Comparison of ENCODE assay signal across 8 cellular contexts in the genomic region with DNA sequence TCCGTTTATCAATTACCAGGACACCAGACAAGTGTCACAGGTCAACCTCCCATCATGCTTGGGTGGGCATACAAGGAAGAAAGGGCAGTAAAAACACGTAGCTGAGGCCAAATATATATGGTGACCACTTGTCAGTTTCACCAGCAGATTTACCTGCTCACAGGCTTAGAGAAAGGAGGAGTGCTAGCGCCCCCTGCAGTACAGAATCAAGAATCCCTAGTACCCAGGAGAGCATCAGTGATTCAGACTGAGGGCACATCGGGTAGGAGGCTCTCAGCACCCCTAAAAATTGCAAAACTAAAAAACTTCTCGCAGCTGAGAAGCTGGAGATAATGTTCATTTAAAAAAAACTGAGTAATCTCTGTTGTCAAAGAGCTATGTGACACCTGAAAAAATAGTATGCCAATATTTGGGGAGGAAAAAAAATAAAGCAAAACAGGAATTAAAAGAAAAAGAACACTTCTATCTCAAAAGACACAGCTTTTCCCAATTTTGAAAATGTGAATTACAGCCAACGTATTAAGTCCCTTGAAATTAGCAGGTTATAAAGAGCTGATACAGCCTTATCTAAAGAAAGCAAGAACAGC. TPM values are rescaled to one million over a fixed set of nuclear protein-coding genes. Genes with fewer than 3 reads are reported as not detected.
DNase-seq lines count a peak whose midpoint lies in the region; ATAC-seq, FAIRE-seq and TF ChIP-seq lines count a peak whose summit lies in the region.

No MANE protein-coding gene starts in this region.

- CTCF ChIA-PET in Panc1 (lab: Charles Lee) = interaction anchor here (1.1 kb wide), 1 partner anchor 1377 kb away, joined by 3 read pairs; no protein-coding TSS in a partner anchor

- no peaks in the 10 kb centered on the region for H3K4me1 ChIP-seq in Panc1 (ENCODE audit: control insufficient read depth, insufficient read depth, low read length)

- H3K4me3 Mint-ChIP-seq in brain = no peak overlapping the region
- H3K4me3 Mint-ChIP-seq in memory B cell = no peak overlapping the region

- in situ Hi-C loops in Panc1 (cut with HindIII; ENCODE audit: low pct_unique_long_range_greater_than_20kb, low sequenced_read_pairs) = no loop called here

- no peaks in the 10 kb centered on the region for H3K27me3 Mint-ChIP-seq in brain
- peaks cover 13% of the 10 kb centered on the region for H3K27me3 Mint-ChIP-seq in memory B cell

- H3K9me3 ChIP-seq in Panc1 (ENCODE audit: control insufficient read depth, insufficient read depth, low read depth, low read length) = no peaks in the 10 kb centered on the region

- intact Hi-C loops in Panc1 (cut with micrococcal nuclease; ENCODE audit: unreplicated experiment) = loop anchor here (5.0 kb wide), 2 partner anchors 502 to 1382 kb away; no protein-coding TSS in a partner anchor

- H3K4me1 Mint-ChIP-seq in brain (peaks cover 7% of the 10 kb centered on the region), memory B cell (no peaks in the 10 kb centered on the region)

- peaks cover 0 to 3% (median 0%) of the 10 kb centered on the region in 5 experiments for H3K9me3 Mint-ChIP-seq in brain
- H3K9me3 Mint-ChIP-seq in memory B cell = no peaks in the 10 kb centered on the region

- H3K27ac Mint-ChIP-seq in brain (peak overlapping the region in 2 of 5 experiments; percentile 0 to 88), memory B cell (no peak overlapping the region)

- BruUV-seq in Panc1 (replicated peaks; lab: Mats Ljungman, UMichigan) = no TSS peak

- DNase-seq in DMS53 treated with DMSO at 0.1 percent for 48 hours (lab: John Stamatoyannopoulos, UW; ENCODE audit: unreplicated experiment) (peak; percentile 29), HT1080 (ENCODE audit: low read depth) (peak; percentile 18), Panc1 (ENCODE audit: low read depth, low spot score) (no peak), memory B cell (ENCODE audit: low spot score in 2 of 2) (peak; percentile 28 to 30), HTR-8/SVneo (ENCODE audit: insufficient read length, low spot score) (no peak)

- POLR2A ChIA-PET in Panc1 (lab: Charles Lee) = no interaction called here

- H3K36me3 Mint-ChIP-seq in brain (no peaks in the 10 kb centered on the region), memory B cell (no peaks in the 10 kb centered on the region)

- H3K27ac ChIP-seq in Panc1 (ENCODE audit: low read length) = no peak overlapping the region

- peak; percentile 79 for TF ChIP-seq CTCF in Panc1 (IDR thresholded peaks at IDR 0.05)
- peak; percentile 67 to 86 for TF ChIP-seq CTCF in brain (conservative IDR thresholded peaks at IDR 0.05)

- peak; percentile 85 for ATAC-seq in GM19351 (IDR thresholded peaks at IDR 0.05; ENCODE audit: unreplicated experiment)
- ATAC-seq in Panc1 = no peak
- ATAC-seq in memory B cell (ENCODE audit: low read depth) = peak; percentile 74
- ATAC-seq in GM21529 (IDR thresholded peaks at IDR 0.05; ENCODE audit: unreplicated experiment) = no peak

- no peak overlapping the region for H3K4me3 ChIP-seq in Panc1 (ENCODE audit: low read depth in 2 of 2, low read length in 2 of 2)

- no peaks in the 10 kb centered on the region for H3K27me3 ChIP-seq in Panc1 (ENCODE audit: control insufficient read depth, insufficient read depth, low read length)

- FAIRE-seq in HTR-8/SVneo (lab: Jason Lieb, UNC) = no peak

- H3K36me3 ChIP-seq in Panc1 (ENCODE audit: control insufficient read depth, insufficient read depth, low read length) = no peaks in the 10 kb centered on the region

RNA-seq across cellular contexts. Expression of gene MON1B, which starts 21.2 kb away (rescaled TPM):
- total RNA-seq in HT1080 (2014; rRNA removed; shearing (Covaris generic)) = 7.8 and 12.9 TPM in 2 replicates
- 28.6 and 32.7 TPM in 2 replicates for polyA plus RNA-seq in HT1080 (2015; cell fraction: cytosol; rRNA removed)
- 56.3 and 63.2 TPM in 2 replicates for polyA plus RNA-seq in HT1080 (2015; cell fraction: nucleus; rRNA removed)
- 62.9 TPM for total RNA-seq in Panc1 (2021; ENCODE audit: unreplicated experiment)
- 60.2 TPM for polyA plus RNA-seq in Panc1 (2012; ENCODE audit: insufficient read length)
- 35.8 TPM for polyA plus RNA-seq in brain (ENCODE audit: insufficient read depth, low read depth, low replicate concordance)

RNA-seq across cellular contexts. Expression of gene SYCE1L, which starts 29.5 kb away (rescaled TPM):
- not detected in 2 replicates for total RNA-seq in HT1080 (2014; rRNA removed; shearing (Covaris generic))
- not detected in 2 replicates for polyA plus RNA-seq in HT1080 (2015; cell fraction: cytosol; rRNA removed)
- 0.23 and 0.48 TPM in 2 replicates for polyA plus RNA-seq in HT1080 (2015; cell fraction: nucleus; rRNA removed)
- total RNA-seq in Panc1 (2021; ENCODE audit: unreplicated experiment) = 4.5 TPM
- 8.6 TPM for polyA plus RNA-seq in Panc1 (2012; ENCODE audit: insufficient read length)
- polyA plus RNA-seq in brain (ENCODE audit: insufficient read depth, low read depth, low replicate concordance) = 9.3 TPM

Comparison
In these comparisons a context has a peak if more than half of its experiments do, and no peak if none do; other contexts are left out.
1. DNase-seq: peak in DMS53 treated with DMSO at 0.1 percent for 48 hours (single experiment), HT1080 (single experiment) and memory B cell (2 of 2); none in Panc1 (single experiment) and HTR-8/SVneo (single experiment).
2. ATAC-seq: peak in GM19351 (single experiment) and memory B cell (single experiment); none in Panc1 (single experiment) and GM21529 (single experiment).